Comparison of ENCODE assay signal across 11 cellular contexts in genomic region chr15:92896543-92896942, GRCh38. TPM values are rescaled to one million over a fixed set of nuclear protein-coding genes. Genes with fewer than 3 reads are reported as not detected.
DNase-seq lines count a peak whose midpoint lies in the region; ATAC-seq and TF ChIP-seq lines count a peak whose summit lies in the region.
"Had no signal": no experiment of that assay in that cellular context is flagged by ENCODE, and none has a peak within 500 bp of the region (broad histone marks: within the 10 kb centered on the region; RNA-seq: fewer than 3 reads in every experiment).

No MANE protein-coding gene starts in this region.

- peaks cover 93% of the 10 kb centered on the region for H3F3A ChIP-seq in SK-N-SH (replicated peaks; ENCODE audit: insufficient read depth)

- no peak overlapping the region for H3K4me3 ChIP-seq in SK-N-SH (ENCODE audit: low read depth in 2 of 2, low read length in 1 of 2)
- no peak overlapping the region for H3K4me3 ChIP-seq in esophagus muscularis mucosa
- no peak overlapping the region for H3K4me3 ChIP-seq in gastrocnemius medialis
- H3K4me3 ChIP-seq in Caco-2 (ENCODE audit: low read depth, low read length) = no peak overlapping the region

- H3K27me3 ChIP-seq in SK-N-SH (ENCODE audit: insufficient read depth) = no peaks in the 10 kb centered on the region
- no peaks in the 10 kb centered on the region for H3K27me3 ChIP-seq in esophagus muscularis mucosa
- no peaks in the 10 kb centered on the region for H3K27me3 ChIP-seq in gastrocnemius medialis
- H3K27me3 ChIP-seq in Caco-2 (replicated peaks; ENCODE audit: control insufficient read depth, insufficient read depth, low read length) = no peaks in the 10 kb centered on the region

- DNase-seq in SK-N-SH = no peak
- DNase-seq in WTC11 (ENCODE audit: low spot score) = no peak
- DNase-seq in esophagus muscularis mucosa (ENCODE audit: extremely low spot score) = no peak
- no peak for DNase-seq in gastrocnemius medialis
- no peak for DNase-seq in central memory CD4-positive, alpha-beta T cell
- DNase-seq in Caco-2 = no peak
- DNase-seq: activated CD4-positive, alpha-beta T cell treated with anti-CD3 and anti-CD28 coated beads, Interleukin-2, amount 50 U/mL, for 4 hours; caudate nucleus had no signal

- no peak for TF ChIP-seq CTCF in SK-N-SH (IDR thresholded peaks at IDR 0.05)
- TF ChIP-seq CTCF in WTC11 (IDR thresholded peaks at IDR 0.05) = no peak
- TF ChIP-seq CTCF in esophagus muscularis mucosa (IDR thresholded peaks at IDR 0.05) = no peak
- no peak for TF ChIP-seq CTCF in gastrocnemius medialis (IDR thresholded peaks at IDR 0.05 in 4 of 5, conservative IDR thresholded peaks at IDR 0.05 in 1 of 5)
- TF ChIP-seq CTCF in Caco-2 (IDR thresholded peaks at IDR 0.05; ENCODE audit: insufficient read depth in 1 of 2, low read depth in 1 of 2, low read length in 1 of 2, severe bottlenecking in 1 of 2, unreplicated experiment in 1 of 2) = no peak

- peaks cover 66 to 85% of the 10 kb centered on the region in 2 experiments for H3K36me3 ChIP-seq in SK-N-SH (replicated peaks in 1 of 2; ENCODE audit: control insufficient read depth in 1 of 2, insufficient read depth in 2 of 2, low read length in 1 of 2)
- H3K36me3 ChIP-seq in esophagus muscularis mucosa = peaks cover 32 to 56% (median 40%) of the 10 kb centered on the region in 4 donors
- peaks cover 0 to 54% of the 10 kb centered on the region in 2 donors for H3K36me3 ChIP-seq in gastrocnemius medialis
- no peaks in the 10 kb centered on the region; the same call in none of the 2 replicates for H3K36me3 ChIP-seq in Caco-2 (ENCODE audit: control insufficient read depth, insufficient read depth, low read length)

- H3K27me3 Mint-ChIP-seq in WTC11 (ENCODE audit: low read depth) (no peaks in the 10 kb centered on the region), Caco-2 (ENCODE audit: insufficient read depth, unreplicated experiment) (no peaks in the 10 kb centered on the region)

- H3K4me3 Mint-ChIP-seq in WTC11 (no peak overlapping the region), Caco-2 (ENCODE audit: unreplicated experiment) (no peak overlapping the region)

- TF ChIP-seq EP300 in SK-N-SH (IDR thresholded peaks at IDR 0.05; ENCODE audit: borderline replicate concordance in 1 of 2, low read depth in 1 of 2, low read length in 1 of 2) (no peak), esophagus muscularis mucosa (IDR thresholded peaks at IDR 0.05) (no peak)

- H3K27ac Mint-ChIP-seq in WTC11 (peak overlapping the region; percentile 73; the same call in 1 of the 2 replicates), Caco-2 (ENCODE audit: unreplicated experiment) (no peak overlapping the region)

- H3K4me1 Mint-ChIP-seq in WTC11 (peaks cover 3% of the 10 kb centered on the region; the same call in 1 of the 2 replicates), Caco-2 (ENCODE audit: low read depth, unreplicated experiment) (peaks cover 18% of the 10 kb centered on the region)

- POLR2A ChIA-PET in SK-N-SH (lab: Yijun Ruan, JAX) (no interaction called here), WTC11 (lab: Charles Lee) (interaction anchor here (4.6 kb wide), 1 partner anchor 15 kb away, joined by 15 read pairs; no protein-coding TSS in a partner anchor), Caco-2 (lab: Charles Lee) (no interaction called here)

- CTCF ChIA-PET in SK-N-SH (lab: Yijun Ruan, JAX) (interaction anchor here (1.1 kb wide), 1 partner anchor 12 kb away, joined by 6 read pairs; no protein-coding TSS in a partner anchor), WTC11 (lab: Charles Lee) (interaction anchor here (1.0 to 1.4 kb wide), 2 partner anchors 21 to 99 kb away, joined by 3 to 4 read pairs; no protein-coding TSS in a partner anchor), Caco-2 (lab: Charles Lee) (no interaction called here)

- H3K9me3 Mint-ChIP-seq in WTC11 (peaks cover 8% of the 10 kb centered on the region), Caco-2 (ENCODE audit: unreplicated experiment) (peaks cover 11% of the 10 kb centered on the region)

- no peak for TF ChIP-seq POLR2A in esophagus muscularis mucosa (IDR thresholded peaks at IDR 0.05; ENCODE audit: low read depth)
- no peak for TF ChIP-seq POLR2A in gastrocnemius medialis (IDR thresholded peaks at IDR 0.05)

- H3K9me2 ChIP-seq in SK-N-SH = no peaks in the 10 kb centered on the region

- no peak overlapping the region for H3K4me2 ChIP-seq in SK-N-SH

- H3K9me3 ChIP-seq in SK-N-SH (no peaks in the 10 kb centered on the region), esophagus muscularis mucosa (no peaks in the 10 kb centered on the region), gastrocnemius medialis (no peaks in the 10 kb centered on the region), Caco-2 (no peaks in the 10 kb centered on the region)

- intact Hi-C loops in esophagus muscularis mucosa (cut with DNase I) (no loop called here), gastrocnemius medialis (cut with DNase I; ENCODE audit: low total_unique reads) (no loop called here), Caco-2 (cut with micrococcal nuclease; ENCODE audit: unreplicated experiment) (no loop called here)

- peak overlapping the region; percentile 26; the same call in 1 of the 2 replicates for H3K9ac ChIP-seq in SK-N-SH

- H3K79me2 ChIP-seq in SK-N-SH (ENCODE audit: insufficient read depth) = peaks cover 99% of the 10 kb centered on the region

- peaks cover 3% of the 10 kb centered on the region; the same call in 1 of the 2 replicates for H4K20me1 ChIP-seq in SK-N-SH (ENCODE audit: insufficient read depth)

- BruUV-seq in Caco-2 (replicated peaks; lab: Mats Ljungman, UMichigan) = no TSS peak

- H3K36me3 Mint-ChIP-seq in WTC11 (peaks cover 77% of the 10 kb centered on the region), Caco-2 (ENCODE audit: insufficient read depth, unreplicated experiment) (peaks cover 95% of the 10 kb centered on the region)

- in situ Hi-C loops in gastrocnemius medialis (cut with MboI; ENCODE audit: low sequenced_read_pairs in 4 of 4) = no loop called here

- H3K4me1 ChIP-seq in SK-N-SH (ENCODE audit: control insufficient read depth in 1 of 2, insufficient read depth in 2 of 2, low read depth in 1 of 2, low read length in 1 of 2) (no peaks in the 10 kb centered on the region; a peak in 2 of 4 replicates), esophagus muscularis mucosa (peaks cover 35 to 73% (median 58%) of the 10 kb centered on the region in 4 donors), gastrocnemius medialis (peaks cover 39 to 57% of the 10 kb centered on the region in 2 donors), Caco-2 (peaks cover under 1% of the 10 kb centered on the region)

- no peak overlapping the region for H2AFZ ChIP-seq in SK-N-SH (ENCODE audit: low read depth)

- H3K27ac ChIP-seq in SK-N-SH (ENCODE audit: low read depth in 2 of 2, low read length in 1 of 2) (peak overlapping the region; percentile 28 to 99; a peak in 3 of 4 replicates), esophagus muscularis mucosa (replicated peaks in 1 of 4) (peak overlapping the region in 3 of 4 donors; percentile 2 to 98 (median 17)), gastrocnemius medialis (peak overlapping the region; percentile 65 to 97 (median 96))

- ATAC-seq in SK-N-SH treated with all-trans-retinoic acid at 6 μM for 48 hours (no peak), WTC11 (no peak), gastrocnemius medialis (no peak), GM18907 (IDR thresholded peaks at IDR 0.05; ENCODE audit: unreplicated experiment) (no peak)
- ATAC-seq: Right ventricle myocardium inferior had no signal

- TF ChIP-seq RAD21 in SK-N-SH (IDR thresholded peaks at IDR 0.05; ENCODE audit: low read length) = no peak

TF ChIP-seq in SK-N-SH, 30 proteins besides CTCF, POLR2A, EP300 and RAD21 (continues in another document):
- TF ChIP-seq, protein P1, sequence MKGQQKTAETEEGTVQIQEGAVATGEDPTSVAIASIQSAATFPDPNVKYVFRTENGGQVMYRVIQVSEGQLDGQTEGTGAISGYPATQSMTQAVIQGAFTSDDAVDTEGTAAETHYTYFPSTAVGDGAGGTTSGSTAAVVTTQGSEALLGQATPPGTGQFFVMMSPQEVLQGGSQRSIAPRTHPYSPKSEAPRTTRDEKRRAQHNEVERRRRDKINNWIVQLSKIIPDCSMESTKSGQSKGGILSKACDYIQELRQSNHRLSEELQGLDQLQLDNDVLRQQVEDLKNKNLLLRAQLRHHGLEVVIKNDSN (IDR thresholded peaks at IDR 0.05; ENCODE audit: borderline replicate concordance, low read depth) = no peak

TF ChIP-seq in SK-N-SH treated with all-trans-retinoic acid at 6 μM for 48 hours, 23 proteins besides CTCF, POLR2A, EP300 and RAD21:
- no peak for TF ChIP-seq ZNF70 (CRISPR knock-in tag; IDR thresholded peaks at IDR 0.05)
- TF ChIP-seq, protein P2, sequence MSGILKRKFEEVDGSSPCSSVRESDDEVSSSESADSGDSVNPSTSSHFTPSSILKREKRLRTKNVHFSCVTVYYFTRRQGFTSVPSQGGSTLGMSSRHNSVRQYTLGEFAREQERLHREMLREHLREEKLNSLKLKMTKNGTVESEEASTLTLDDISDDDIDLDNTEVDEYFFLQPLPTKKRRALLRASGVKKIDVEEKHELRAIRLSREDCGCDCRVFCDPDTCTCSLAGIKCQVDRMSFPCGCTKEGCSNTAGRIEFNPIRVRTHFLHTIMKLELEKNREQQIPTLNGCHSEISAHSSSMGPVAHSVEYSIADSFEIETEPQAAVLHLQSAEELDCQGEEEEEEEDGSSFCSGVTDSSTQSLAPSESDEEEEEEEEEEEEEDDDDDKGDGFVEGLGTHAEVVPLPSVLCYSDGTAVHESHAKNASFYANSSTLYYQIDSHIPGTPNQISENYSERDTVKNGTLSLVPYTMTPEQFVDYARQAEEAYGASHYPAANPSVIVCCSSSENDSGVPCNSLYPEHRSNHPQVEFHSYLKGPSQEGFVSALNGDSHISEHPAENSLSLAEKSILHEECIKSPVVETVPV (CRISPR knock-in tag; IDR thresholded peaks at IDR 0.05) = no peak

RNA-seq across cellular contexts. Expression of gene CHD2, which starts 3.6 kb away (rescaled TPM):
- polyA plus RNA-seq in SK-N-SH (2012; rRNA removed) = 25.3 and 28.6 TPM in 2 replicates
- 21.5 and 21.8 TPM in 2 replicates for polyA plus RNA-seq in SK-N-SH (2012; cell fraction: cytosol; rRNA removed)
- polyA plus RNA-seq in SK-N-SH (2012; cell fraction: nucleus; rRNA removed) = 73.6 and 98.5 TPM in 2 replicates
- 75.8 to 101 TPM (median 87.6 TPM) in 3 replicates for total RNA-seq in WTC11 (2021)
- total RNA-seq in esophagus muscularis mucosa = 10 to 100 TPM; 54.3 to 86.0 (median 62.8) TPM
- 10 to 100 TPM; 26.9 to 55.5 (median 33.7) TPM for total RNA-seq in gastrocnemius medialis
- 85.0 and 108 TPM in 2 replicates for total RNA-seq in Caco-2 (2022)

Comparison
In these comparisons a context has a peak if more than half of its experiments do, and no peak if none do; other contexts are left out.
1. H3K27ac ChIP-seq: peak in every context shown above with its lines; median percentile 96 in gastrocnemius medialis; 64 in SK-N-SH; 17 in esophagus muscularis mucosa.